9 cellular contexts compared by ENCODE assay signal in genomic region chrX:64976673-64977040, GRCh38. TPM values are rescaled to one million over a fixed set of nuclear protein-coding genes. Genes with fewer than 3 reads are reported as not detected.
DNase-seq lines count a peak whose midpoint lies in the region; ATAC-seq and TF ChIP-seq lines count a peak whose summit lies in the region.
"Had no signal": no experiment of that assay in that cellular context is flagged by ENCODE, and none has a peak within 500 bp of the region (broad histone marks: within the 10 kb centered on the region; RNA-seq: fewer than 3 reads in every experiment).

No MANE protein-coding gene starts in this region.

- ATAC-seq in CD4-positive, CD25-positive, alpha-beta regulatory T cell (ENCODE audit: low read depth in 2 of 2): no peak
- ATAC-seq in GM21381 (IDR thresholded peaks at IDR 0.05; ENCODE audit: unreplicated experiment) (peak; percentile 21), HG03565 (IDR thresholded peaks at IDR 0.05; ENCODE audit: unreplicated experiment) (peak; percentile 5)

- peaks cover 5 to 32% (median 8%) of the 10 kb centered on the region in 4 donors for H3K4me1 Mint-ChIP-seq in CD4-positive, CD25-positive, alpha-beta regulatory T cell

- peak overlapping the region; percentile 33 for H3K27ac ChIP-seq in CD4-positive, CD25-positive, alpha-beta regulatory T cell (ENCODE audit: insufficient read depth, low read length, poor library complexity, severe bottlenecking)
- no peak overlapping the region for H3K27ac ChIP-seq in duodenal mucosa (ENCODE audit: low read depth, low read length)
- H3K27ac ChIP-seq in osteoblast (ENCODE audit: low read depth, low read length): no peak overlapping the region

- peak overlapping the region; percentile 89 for H2AFZ ChIP-seq in osteoblast (ENCODE audit: low read length)

- TF ChIP-seq CTCF in osteoblast (IDR thresholded peaks at IDR 0.05; ENCODE audit: extremely low read depth, low read depth, low read length): no peak

- H3K27ac Mint-ChIP-seq in CD4-positive, CD25-positive, alpha-beta regulatory T cell: peak overlapping the region; percentile 33 to 97 (median 62)

- no peak overlapping the region for H3K9ac ChIP-seq in duodenal mucosa (ENCODE audit: low read depth in 1 of 2, low read length in 2 of 2)

- peak overlapping the region; percentile 86 for H3K4me2 ChIP-seq in osteoblast (ENCODE audit: insufficient read depth, low read length)

- H3K36me3 Mint-ChIP-seq in CD4-positive, CD25-positive, alpha-beta regulatory T cell: peaks cover 3% of the 10 kb centered on the region

- no peaks in the 10 kb centered on the region for H3K36me3 ChIP-seq in CD4-positive, CD25-positive, alpha-beta regulatory T cell (ENCODE audit: control insufficient read depth, insufficient read depth, low read length)
- H3K36me3 ChIP-seq in duodenal mucosa (ENCODE audit: control insufficient read depth in 1 of 2, insufficient read depth in 2 of 2, low read length in 2 of 2) (no peaks in the 10 kb centered on the region), osteoblast (ENCODE audit: insufficient read depth, low read length) (no peaks in the 10 kb centered on the region)

- no peak for DNase-seq in CD4-positive, CD25-positive, alpha-beta regulatory T cell
- DNase-seq in osteoblast (ENCODE audit: insufficient read length, low spot score, missing footprints) (peak; percentile 38), cerebellar nuclear complex (lab: John Stamatoyannopoulos, UW) (no peak), EL (no peak)
- no peak for DNase-seq in stimulated activated CD4-positive, alpha-beta T cell treated with anti-CD3 and anti-CD28 coated beads, Interleukin-2, amount 100 ng/mL, for 48 hours

- peak overlapping the region; percentile 84 for H3K4me3 ChIP-seq in CD4-positive, CD25-positive, alpha-beta regulatory T cell (ENCODE audit: low read depth, low read length)
- peak overlapping the region; percentile 81 to 84 for H3K4me3 ChIP-seq in duodenal mucosa (ENCODE audit: low read depth in 1 of 2, low read length in 2 of 2)
- H3K4me3 ChIP-seq in osteoblast (ENCODE audit: insufficient read depth, low read length): peak overlapping the region; percentile 74

- no peaks in the 10 kb centered on the region for H3K9me3 ChIP-seq in CD4-positive, CD25-positive, alpha-beta regulatory T cell (ENCODE audit: control insufficient read depth in 2 of 2, low read length in 2 of 2)
- no peaks in the 10 kb centered on the region for H3K9me3 ChIP-seq in duodenal mucosa (ENCODE audit: control insufficient read depth in 1 of 2, low read length in 2 of 2)
- H3K9me3 ChIP-seq in osteoblast (ENCODE audit: low read depth, low read length): peaks cover 5% of the 10 kb centered on the region

- H3K4me1 ChIP-seq in CD4-positive, CD25-positive, alpha-beta regulatory T cell (ENCODE audit: control insufficient read depth, insufficient read depth, low read length, poor library complexity, severe bottlenecking): peaks cover 7% of the 10 kb centered on the region
- H3K4me1 ChIP-seq in duodenal mucosa (ENCODE audit: control insufficient read depth in 1 of 2, insufficient read depth in 2 of 2, low read length in 2 of 2): no peaks in the 10 kb centered on the region
- H3K4me1 ChIP-seq in osteoblast (ENCODE audit: insufficient read depth, low read length): no peaks in the 10 kb centered on the region

- H3K4me3 Mint-ChIP-seq in CD4-positive, CD25-positive, alpha-beta regulatory T cell: peak overlapping the region; percentile 90 to 95 (median 92)

- peaks cover 0 to 1% (median 0%) of the 10 kb centered on the region in 7 donors for H3K9me3 Mint-ChIP-seq in CD4-positive, CD25-positive, alpha-beta regulatory T cell

- H3K27me3 Mint-ChIP-seq in CD4-positive, CD25-positive, alpha-beta regulatory T cell: no peaks in the 10 kb centered on the region

- no peaks in the 10 kb centered on the region for H3K27me3 ChIP-seq in CD4-positive, CD25-positive, alpha-beta regulatory T cell (ENCODE audit: control insufficient read depth, insufficient read depth, low read length)
- no peaks in the 10 kb centered on the region for H3K27me3 ChIP-seq in duodenal mucosa (ENCODE audit: control insufficient read depth in 1 of 2, insufficient read depth in 2 of 2, low read length in 2 of 2)
- H3K27me3 ChIP-seq in osteoblast (ENCODE audit: insufficient read depth, low read length): no peaks in the 10 kb centered on the region

- no peaks in the 10 kb centered on the region for H3K79me2 ChIP-seq in osteoblast (ENCODE audit: insufficient read depth, low read length)

- no peaks in the 10 kb centered on the region for H4K20me1 ChIP-seq in osteoblast (ENCODE audit: insufficient read depth, low read length)

RNA-seq across cellular contexts. Expression of gene ZC4H2, which starts 0.4 kb away (rescaled TPM):
- total RNA-seq in CD4-positive, CD25-positive, alpha-beta regulatory T cell: 6.6 TPM
- polyA plus RNA-seq in CD4-positive, CD25-positive, alpha-beta regulatory T cell: 1 to 10 TPM; 7.6 to 8.7 (median 8.3) TPM
- total RNA-seq in osteoblast: 8.0 and 11.6 TPM in 2 replicates

RNA-seq across cellular contexts. Expression of gene ZC3H12B, which starts 58.0 kb away (rescaled TPM):
- 0.79 TPM for total RNA-seq in CD4-positive, CD25-positive, alpha-beta regulatory T cell
- polyA plus RNA-seq in CD4-positive, CD25-positive, alpha-beta regulatory T cell: under 1 TPM in 3 of 4 donors, not detected in 1; 0.26 to 0.53 (median 0.40) TPM
- 1.1 and 1.8 TPM in 2 replicates for total RNA-seq in osteoblast
- total RNA-seq: HT1080 had no signal

Comparison
In these comparisons a context has a peak if more than half of its experiments do, and no peak if none do; other contexts are left out.
1. ATAC-seq: peak in GM21381 (single experiment) and HG03565 (single experiment); none in CD4-positive, CD25-positive, alpha-beta regulatory T cell (0 of 2).
2. Peak in every context shown above with its lines, with median percentiles within 50 percentile points of each other: H3K4me3 ChIP-seq.